9 cellular contexts compared by ENCODE assay signal in genomic region chr17:77433385-77434135, GRCh38.
A peak's percentile ranks its signal among the peaks of the same experiment; 100 is the strongest.
DNase-seq lines count a peak whose midpoint lies in the region; ATAC-seq and TF ChIP-seq lines count a peak whose summit lies in the region.
"Had no signal": no experiment of that assay in that cellular context is flagged by ENCODE, and none has a peak within 500 bp of the region (broad histone marks: within the 10 kb centered on the region; RNA-seq: fewer than 3 reads in every experiment).

No MANE protein-coding gene starts in this region.

- peaks cover 69% of the 10 kb centered on the region for H3K4me1 ChIP-seq in skeletal muscle satellite cell (ENCODE audit: control insufficient read depth, insufficient read depth, low read length)

- H3K4me2 ChIP-seq in skeletal muscle satellite cell (ENCODE audit: low read length): peak overlapping the region; percentile 56

- DNase-seq in fibroblast of mammary gland (ENCODE audit: low read depth) (peak; percentile 71), NCI-H226 (no peak), NCI-H510A treated with DMSO at 0.1 percent for 48 hours (lab: John Stamatoyannopoulos, UW) (no peak)

- peak overlapping the region; percentile 14 for H3K9ac ChIP-seq in skeletal muscle satellite cell (ENCODE audit: low read depth, low read length)

- no peaks in the 10 kb centered on the region for H3K9me3 ChIP-seq in skeletal muscle satellite cell (replicated peaks; ENCODE audit: low read length)
- H3K9me3 ChIP-seq: adrenal gland had no signal

- ATAC-seq in GM18868 (IDR thresholded peaks at IDR 0.05; ENCODE audit: unreplicated experiment): peak; percentile 54
- ATAC-seq in SK-N-SH treated with all-trans-retinoic acid at 6 μM for 48 hours: peak; percentile 72
- no peak for ATAC-seq in HG03039 (IDR thresholded peaks at IDR 0.05; ENCODE audit: unreplicated experiment)
- ATAC-seq in HG02884 (IDR thresholded peaks at IDR 0.05; ENCODE audit: unreplicated experiment): no peak

- TF ChIP-seq CTCF in fibroblast of mammary gland (conservative IDR thresholded peaks at IDR 0.05; ENCODE audit: control insufficient read depth, insufficient read depth, low read depth, low read length): no peak

- no peaks in the 10 kb centered on the region for H3K27me3 ChIP-seq in skeletal muscle satellite cell (ENCODE audit: control insufficient read depth, insufficient read depth, low read length)
- H3K27me3 ChIP-seq: adrenal gland had no signal

- peaks cover 28% of the 10 kb centered on the region for H3K36me3 ChIP-seq in skeletal muscle satellite cell (ENCODE audit: insufficient read depth, low read length)
- H3K36me3 ChIP-seq: adrenal gland had no signal

- H3K4me3 ChIP-seq in fibroblast of mammary gland (ENCODE audit: control insufficient read depth, low read depth, low read length) (peak overlapping the region; percentile 4), skeletal muscle satellite cell (ENCODE audit: low read length) (peak overlapping the region; percentile 9)
- H3K4me3 ChIP-seq: adrenal gland had no signal

TF ChIP-seq in SK-N-SH treated with all-trans-retinoic acid at 6 μM for 48 hours, 23 proteins besides CTCF, POLR2A, EP300 and RAD21:
- no peak for TF ChIP-seq OSR1 (CRISPR knock-in tag; IDR thresholded peaks at IDR 0.05)
- no peak for TF ChIP-seq BACH2 (CRISPR knock-in tag; IDR thresholded peaks at IDR 0.05; ENCODE audit: borderline replicate concordance)
- TF ChIP-seq SNAI2 (CRISPR knock-in tag; IDR thresholded peaks at IDR 0.05): no peak
- peak; percentile 85 for TF ChIP-seq TCF4 (CRISPR knock-in tag; IDR thresholded peaks at IDR 0.05; ENCODE audit: borderline replicate concordance)
- TF ChIP-seq CSDC2 (CRISPR knock-in tag; IDR thresholded peaks at IDR 0.05): 0 out of 2 replicates have a peak, but pooled peaks have one; percentile 47
- TF ChIP-seq ARNTL (CRISPR knock-in tag; IDR thresholded peaks at IDR 0.05; ENCODE audit: borderline replicate concordance, low read depth): no peak
- no peak for TF ChIP-seq RARB (CRISPR knock-in tag; IDR thresholded peaks at IDR 0.05)
- TF ChIP-seq ISL1 (CRISPR knock-in tag; IDR thresholded peaks at IDR 0.05): no peak
- peak; percentile 28; the same call in 1 of the 2 replicates for TF ChIP-seq ZNF70 (CRISPR knock-in tag; IDR thresholded peaks at IDR 0.05)
- TF ChIP-seq ZC3H10 (CRISPR knock-in tag; IDR thresholded peaks at IDR 0.05): no peak
- 0 out of 2 replicates have a peak, but pooled peaks have one; percentile 41 for TF ChIP-seq GLIS3 (CRISPR knock-in tag; IDR thresholded peaks at IDR 0.05)

Comparison
In these comparisons a context has a peak if more than half of its experiments do, and no peak if none do; other contexts are left out.
1. ATAC-seq: peak in GM18868 (single experiment) and SK-N-SH treated with all-trans-retinoic acid at 6 μM for 48 hours (single experiment); none in HG03039 (single experiment) and HG02884 (single experiment).